18 cellular contexts compared by ENCODE assay signal in genomic region chrX:38774249-38774648, GRCh38.
"Had no signal": no experiment of that assay in that cellular context is flagged by ENCODE, and none has a peak within 500 bp of the region (broad histone marks: within the 10 kb centered on the region; RNA-seq: fewer than 3 reads in every experiment).

No MANE protein-coding gene starts in this region.

- DNase-seq: activated CD4-positive, alpha-beta memory T cell treated with anti-CD3 and anti-CD28 coated beads, Interleukin-2, amount 10 ng/mL, durations not matched to agents 7 days and 5 days; activated CD4-positive, alpha-beta T cell treated with anti-CD3 and anti-CD28 coated beads for 48 hours; activated CD4-positive, CD25-positive, alpha-beta regulatory T cell; activated CD8-positive, alpha-beta memory T cell treated with anti-CD3 and anti-CD28 coated beads, Interleukin-2, amount 10 ng/mL, durations not matched to agents 7 days and 5 days; activated naive CD4-positive, alpha-beta T cell treated with anti-CD3 and anti-CD28 coated beads, Interleukin-2, amount 10 ng/mL, durations not matched to agents 7 days and 5 days; activated T-cell treated with anti-CD3 and anti-CD28 coated beads, Interleukin-2, amount 50 U/mL, for 1 hour; adrenal gland; dermis blood vessel endothelial cell; effector memory CD4-positive, alpha-beta T cell; glutamatergic neuron; hypothalamus; islet precursor cell; nephron progenitor cell; nucleus accumbens; sigmoid colon; spleen; stimulated activated naive B cell treated with anti-CD40 and anti-IgM and Interleukin-4, amounts not matched to agents 10 μg/mL and 1 μg/mL and 100 μg/mL, for 72 hours; T-cell had no signal

- H3K27me3 Mint-ChIP-seq: activated CD8-positive, alpha-beta memory T cell treated with anti-CD3 and anti-CD28 coated beads, Interleukin-2, amount 10 ng/mL, durations not matched to agents 7 days and 5 days had no signal

- H3K27ac Mint-ChIP-seq: activated CD4-positive, alpha-beta memory T cell treated with anti-CD3 and anti-CD28 coated beads, Interleukin-2, amount 10 ng/mL, durations not matched to agents 7 days and 5 days; activated CD8-positive, alpha-beta memory T cell treated with anti-CD3 and anti-CD28 coated beads, Interleukin-2, amount 10 ng/mL, durations not matched to agents 7 days and 5 days; activated naive CD4-positive, alpha-beta T cell treated with anti-CD3 and anti-CD28 coated beads, Interleukin-2, amount 10 ng/mL, durations not matched to agents 7 days and 5 days; nephron progenitor cell; stimulated activated naive B cell treated with anti-CD40 and anti-IgM and Interleukin-4, amounts not matched to agents 10 μg/mL and 1 μg/mL and 100 μg/mL, for 72 hours; T-cell had no signal

- H3K4me1 Mint-ChIP-seq: activated CD4-positive, alpha-beta memory T cell treated with anti-CD3 and anti-CD28 coated beads, Interleukin-2, amount 10 ng/mL, durations not matched to agents 7 days and 5 days; activated naive CD4-positive, alpha-beta T cell treated with anti-CD3 and anti-CD28 coated beads, Interleukin-2, amount 10 ng/mL, durations not matched to agents 7 days and 5 days; stimulated activated naive B cell treated with anti-CD40 and anti-IgM and Interleukin-4, amounts not matched to agents 10 μg/mL and 1 μg/mL and 100 μg/mL, for 72 hours; T-cell had no signal

- H3K9me3 Mint-ChIP-seq: activated CD4-positive, alpha-beta memory T cell treated with anti-CD3 and anti-CD28 coated beads, Interleukin-2, amount 10 ng/mL, durations not matched to agents 7 days and 5 days; activated naive CD4-positive, alpha-beta T cell treated with anti-CD3 and anti-CD28 coated beads, Interleukin-2, amount 10 ng/mL, durations not matched to agents 7 days and 5 days; T-cell had no signal

- H3K4me3 Mint-ChIP-seq: activated CD4-positive, alpha-beta memory T cell treated with anti-CD3 and anti-CD28 coated beads, Interleukin-2, amount 10 ng/mL, durations not matched to agents 7 days and 5 days; activated CD8-positive, alpha-beta memory T cell treated with anti-CD3 and anti-CD28 coated beads, Interleukin-2, amount 10 ng/mL, durations not matched to agents 7 days and 5 days; activated naive CD4-positive, alpha-beta T cell treated with anti-CD3 and anti-CD28 coated beads, Interleukin-2, amount 10 ng/mL, durations not matched to agents 7 days and 5 days; nephron progenitor cell; stimulated activated naive B cell treated with anti-CD40 and anti-IgM and Interleukin-4, amounts not matched to agents 10 μg/mL and 1 μg/mL and 100 μg/mL, for 72 hours; T-cell had no signal

- ATAC-seq: activated CD8-positive, alpha-beta memory T cell treated with anti-CD3 and anti-CD28 coated beads, Interleukin-2, amount 10 ng/mL, durations not matched to agents 7 days and 5 days; stimulated activated naive B cell treated with anti-CD40 and anti-IgM and Interleukin-4, amounts not matched to agents 10 μg/mL and 1 μg/mL and 100 μg/mL, for 72 hours; T-cell had no signal

- H3K36me3 Mint-ChIP-seq: activated naive CD4-positive, alpha-beta T cell treated with anti-CD3 and anti-CD28 coated beads, Interleukin-2, amount 10 ng/mL, durations not matched to agents 7 days and 5 days; stimulated activated naive B cell treated with anti-CD40 and anti-IgM and Interleukin-4, amounts not matched to agents 10 μg/mL and 1 μg/mL and 100 μg/mL, for 72 hours; T-cell had no signal
